Comparison of ENCODE assay signal across 25 cellular contexts in genomic region chr22:32522237-32522636, GRCh38. TPM values are rescaled to one million over a fixed set of nuclear protein-coding genes. Genes with fewer than 3 reads are reported as not detected.
DNase-seq lines count a peak whose midpoint lies in the region; ATAC-seq and TF ChIP-seq lines count a peak whose summit lies in the region.
"Had no signal": no experiment of that assay in that cellular context is flagged by ENCODE, and none has a peak within 500 bp of the region (broad histone marks: within the 10 kb centered on the region; RNA-seq: fewer than 3 reads in every experiment).

No MANE protein-coding gene starts in this region.

- no peak overlapping the region for H3K4me3 Mint-ChIP-seq in neural crest cell
- no peak overlapping the region for H3K4me3 Mint-ChIP-seq in activated T-cell treated with anti-CD3 and anti-CD28 coated beads, Interleukin-2, amount 50 U/mL, for 72 hours
- H3K4me3 Mint-ChIP-seq: CD14-positive monocyte; CD4-positive, alpha-beta T cell; CD8-positive, alpha-beta memory T cell; HFFc6 had no signal

- DNase-seq in COLO829 (ENCODE audit: low spot score), result peak; percentile 79
- DNase-seq in foreskin melanocyte, result peak; percentile 34
- no peak for DNase-seq in neural crest cell (ENCODE audit: low read depth, low spot score)
- DNase-seq in NCI-H526 (lab: John Stamatoyannopoulos, UW), result no peak
- no peak for DNase-seq in NCI-H2081 treated with DMSO at 0.1 percent for 48 hours (lab: John Stamatoyannopoulos, UW)
- no peak for DNase-seq in activated T-cell treated with anti-CD3 and anti-CD28 coated beads, Interleukin-2, amount 50 U/mL, for 72 hours
- DNase-seq: ACHN; AML-193; BE2C; Calu3; CD4-positive, alpha-beta T cell; CD8-positive, alpha-beta memory T cell; COR-L47; DMS53; DMS79 treated with DMSO at 0.1 percent for 48 hours; GF-D8; GOT3; HFFc6 had no signal

- H3K4me1 ChIP-seq in skeletal muscle tissue (ENCODE audit: control insufficient read depth in 3 of 3, insufficient read depth in 3 of 3, low read length in 3 of 3), result peaks cover 0 to 6% (median 0%) of the 10 kb centered on the region in 3 donors
- H3K4me1 ChIP-seq: BE2C; BLaER1 treated with 17β-estradiol and CSF1 and Interleukin-3, amounts not matched to agents 10 nM and 100 nM; HAP-1 had no signal

- no peak overlapping the region for H3K27ac ChIP-seq in skeletal muscle tissue (ENCODE audit: low read depth, low read length)
- H3K27ac ChIP-seq: 22Rv1; BLaER1 treated with 17β-estradiol and CSF1 and Interleukin-3, amounts not matched to agents 10 nM and 100 nM had no signal

- no peak for ATAC-seq in activated T-cell treated with anti-CD3 and anti-CD28 coated beads, Interleukin-2, amount 50 U/mL, for 72 hours (replicated peaks in 1 of 2)
- ATAC-seq in HG02678 (IDR thresholded peaks at IDR 0.05; ENCODE audit: unreplicated experiment), result no peak

- H3K9ac ChIP-seq in skeletal muscle tissue (ENCODE audit: low read depth in 1 of 3, low read length in 3 of 3), result peak overlapping the region in 2 of 3 donors; percentile 45 to 47
- H3K9ac ChIP-seq: BLaER1 treated with 17β-estradiol and CSF1 and Interleukin-3, amounts not matched to agents 10 nM and 100 nM had no signal

- H3K9me3 ChIP-seq in skeletal muscle tissue (ENCODE audit: control insufficient read depth in 3 of 3, low read length in 3 of 3), result no peaks in the 10 kb centered on the region
- H3K9me3 ChIP-seq: BE2C; BLaER1 treated with 17β-estradiol and CSF1 and Interleukin-3, amounts not matched to agents 10 nM and 100 nM; HAP-1 had no signal

- no peak for TF ChIP-seq CTCF in neural crest cell (conservative IDR thresholded peaks at IDR 0.05)

- peak overlapping the region; percentile 44 for H3K27ac Mint-ChIP-seq in neural crest cell (ENCODE audit: unreplicated experiment)
- H3K27ac Mint-ChIP-seq in activated T-cell treated with anti-CD3 and anti-CD28 coated beads, Interleukin-2, amount 50 U/mL, for 72 hours, result no peak overlapping the region
- H3K27ac Mint-ChIP-seq: CD4-positive, alpha-beta T cell; CD8-positive, alpha-beta memory T cell; HFFc6 had no signal

- peaks cover 2% of the 10 kb centered on the region for H3K9me3 Mint-ChIP-seq in neural crest cell
- no peaks in the 10 kb centered on the region for H3K9me3 Mint-ChIP-seq in activated T-cell treated with anti-CD3 and anti-CD28 coated beads, Interleukin-2, amount 50 U/mL, for 72 hours
- H3K9me3 Mint-ChIP-seq: CD4-positive, alpha-beta T cell; CD8-positive, alpha-beta memory T cell; HFFc6 had no signal

- H3K36me3 Mint-ChIP-seq in neural crest cell (ENCODE audit: low read depth), result peaks cover 6% of the 10 kb centered on the region
- no peaks in the 10 kb centered on the region for H3K36me3 Mint-ChIP-seq in activated T-cell treated with anti-CD3 and anti-CD28 coated beads, Interleukin-2, amount 50 U/mL, for 72 hours (ENCODE audit: insufficient read depth in 2 of 2)
- H3K36me3 Mint-ChIP-seq: CD14-positive monocyte; CD8-positive, alpha-beta memory T cell had no signal

- peaks cover 0 to 2% (median 0%) of the 10 kb centered on the region in 3 donors for H3K36me3 ChIP-seq in skeletal muscle tissue (ENCODE audit: control insufficient read depth in 3 of 3, insufficient read depth in 3 of 3, low read length in 3 of 3)
- H3K36me3 ChIP-seq: BE2C, HAP-1 had no signal

- no peak overlapping the region for H3K4me3 ChIP-seq in skeletal muscle tissue (ENCODE audit: low read length in 3 of 3)
- H3K4me3 ChIP-seq: BLaER1 treated with 17β-estradiol and CSF1 and Interleukin-3, amounts not matched to agents 10 nM and 100 nM; HAP-1 had no signal

- no peaks in the 10 kb centered on the region for H3K27me3 Mint-ChIP-seq in neural crest cell (ENCODE audit: low read depth)
- H3K27me3 Mint-ChIP-seq in activated T-cell treated with anti-CD3 and anti-CD28 coated beads, Interleukin-2, amount 50 U/mL, for 72 hours (ENCODE audit: low read depth), result no peaks in the 10 kb centered on the region
- H3K27me3 Mint-ChIP-seq: CD4-positive, alpha-beta T cell; CD8-positive, alpha-beta memory T cell had no signal

- peaks cover 28% of the 10 kb centered on the region for H3K4me1 Mint-ChIP-seq in neural crest cell
- H3K4me1 Mint-ChIP-seq in activated T-cell treated with anti-CD3 and anti-CD28 coated beads, Interleukin-2, amount 50 U/mL, for 72 hours (ENCODE audit: low read depth), result no peaks in the 10 kb centered on the region
- H3K4me1 Mint-ChIP-seq: CD14-positive monocyte; CD8-positive, alpha-beta memory T cell had no signal

- H3K27me3 ChIP-seq in skeletal muscle tissue (ENCODE audit: control insufficient read depth in 3 of 3, insufficient read depth in 3 of 3, low read length in 3 of 3), result no peaks in the 10 kb centered on the region
- H3K27me3 ChIP-seq: BE2C; BLaER1 treated with 17β-estradiol and CSF1 and Interleukin-3, amounts not matched to agents 10 nM and 100 nM had no signal

RNA-seq across cellular contexts. Expression of gene FBXO7, which starts 47.6 kb away (rescaled TPM):
- total RNA-seq in neural crest cell (82.0 and 82.8 TPM in 2 replicates), skeletal muscle tissue (60.5 TPM)
- total RNA-seq in activated T-cell treated with anti-CD3 and anti-CD28 coated beads, Interleukin-2, amount 50 U/mL, for 72 hours, result 100 to 1,000 TPM in 1 of 2 donors, 10 to 100 TPM in 1; 96.1 to 103 TPM

RNA-seq across cellular contexts. Expression of gene BPIFC, which starts 58.0 kb away (rescaled TPM):
- total RNA-seq in neural crest cell, result not detected in 2 replicates
- total RNA-seq in skeletal muscle tissue, result not detected
- total RNA-seq in activated T-cell treated with anti-CD3 and anti-CD28 coated beads, Interleukin-2, amount 50 U/mL, for 72 hours, result not detected
- total RNA-seq: Calu3; CD4-positive, alpha-beta T cell; CD8-positive, alpha-beta memory T cell; G401; HFFc6 had no signal

Comparison
In these comparisons a context has a peak if more than half of its experiments do, and no peak if none do; other contexts are left out.
1. DNase-seq: peak in COLO829 (single experiment) and foreskin melanocyte (single experiment); none in neural crest cell (single experiment), NCI-H526 (0 of 2), NCI-H2081 treated with DMSO at 0.1 percent for 48 hours (single experiment) and activated T-cell treated with anti-CD3 and anti-CD28 coated beads, Interleukin-2, amount 50 U/mL, for 72 hours (0 of 2).